In genomic region chr13:110407531-110407930, GRCh38 we compare ENCODE assay signal across 1 cellular context.
TF ChIP-seq lines count a peak whose summit lies in the region.

No MANE protein-coding gene starts in this region.

TF ChIP-seq in GM23338, 12 proteins besides CTCF, POLR2A, EP300 and RAD21 (continued from another document):
- TF ChIP-seq, protein P1, sequence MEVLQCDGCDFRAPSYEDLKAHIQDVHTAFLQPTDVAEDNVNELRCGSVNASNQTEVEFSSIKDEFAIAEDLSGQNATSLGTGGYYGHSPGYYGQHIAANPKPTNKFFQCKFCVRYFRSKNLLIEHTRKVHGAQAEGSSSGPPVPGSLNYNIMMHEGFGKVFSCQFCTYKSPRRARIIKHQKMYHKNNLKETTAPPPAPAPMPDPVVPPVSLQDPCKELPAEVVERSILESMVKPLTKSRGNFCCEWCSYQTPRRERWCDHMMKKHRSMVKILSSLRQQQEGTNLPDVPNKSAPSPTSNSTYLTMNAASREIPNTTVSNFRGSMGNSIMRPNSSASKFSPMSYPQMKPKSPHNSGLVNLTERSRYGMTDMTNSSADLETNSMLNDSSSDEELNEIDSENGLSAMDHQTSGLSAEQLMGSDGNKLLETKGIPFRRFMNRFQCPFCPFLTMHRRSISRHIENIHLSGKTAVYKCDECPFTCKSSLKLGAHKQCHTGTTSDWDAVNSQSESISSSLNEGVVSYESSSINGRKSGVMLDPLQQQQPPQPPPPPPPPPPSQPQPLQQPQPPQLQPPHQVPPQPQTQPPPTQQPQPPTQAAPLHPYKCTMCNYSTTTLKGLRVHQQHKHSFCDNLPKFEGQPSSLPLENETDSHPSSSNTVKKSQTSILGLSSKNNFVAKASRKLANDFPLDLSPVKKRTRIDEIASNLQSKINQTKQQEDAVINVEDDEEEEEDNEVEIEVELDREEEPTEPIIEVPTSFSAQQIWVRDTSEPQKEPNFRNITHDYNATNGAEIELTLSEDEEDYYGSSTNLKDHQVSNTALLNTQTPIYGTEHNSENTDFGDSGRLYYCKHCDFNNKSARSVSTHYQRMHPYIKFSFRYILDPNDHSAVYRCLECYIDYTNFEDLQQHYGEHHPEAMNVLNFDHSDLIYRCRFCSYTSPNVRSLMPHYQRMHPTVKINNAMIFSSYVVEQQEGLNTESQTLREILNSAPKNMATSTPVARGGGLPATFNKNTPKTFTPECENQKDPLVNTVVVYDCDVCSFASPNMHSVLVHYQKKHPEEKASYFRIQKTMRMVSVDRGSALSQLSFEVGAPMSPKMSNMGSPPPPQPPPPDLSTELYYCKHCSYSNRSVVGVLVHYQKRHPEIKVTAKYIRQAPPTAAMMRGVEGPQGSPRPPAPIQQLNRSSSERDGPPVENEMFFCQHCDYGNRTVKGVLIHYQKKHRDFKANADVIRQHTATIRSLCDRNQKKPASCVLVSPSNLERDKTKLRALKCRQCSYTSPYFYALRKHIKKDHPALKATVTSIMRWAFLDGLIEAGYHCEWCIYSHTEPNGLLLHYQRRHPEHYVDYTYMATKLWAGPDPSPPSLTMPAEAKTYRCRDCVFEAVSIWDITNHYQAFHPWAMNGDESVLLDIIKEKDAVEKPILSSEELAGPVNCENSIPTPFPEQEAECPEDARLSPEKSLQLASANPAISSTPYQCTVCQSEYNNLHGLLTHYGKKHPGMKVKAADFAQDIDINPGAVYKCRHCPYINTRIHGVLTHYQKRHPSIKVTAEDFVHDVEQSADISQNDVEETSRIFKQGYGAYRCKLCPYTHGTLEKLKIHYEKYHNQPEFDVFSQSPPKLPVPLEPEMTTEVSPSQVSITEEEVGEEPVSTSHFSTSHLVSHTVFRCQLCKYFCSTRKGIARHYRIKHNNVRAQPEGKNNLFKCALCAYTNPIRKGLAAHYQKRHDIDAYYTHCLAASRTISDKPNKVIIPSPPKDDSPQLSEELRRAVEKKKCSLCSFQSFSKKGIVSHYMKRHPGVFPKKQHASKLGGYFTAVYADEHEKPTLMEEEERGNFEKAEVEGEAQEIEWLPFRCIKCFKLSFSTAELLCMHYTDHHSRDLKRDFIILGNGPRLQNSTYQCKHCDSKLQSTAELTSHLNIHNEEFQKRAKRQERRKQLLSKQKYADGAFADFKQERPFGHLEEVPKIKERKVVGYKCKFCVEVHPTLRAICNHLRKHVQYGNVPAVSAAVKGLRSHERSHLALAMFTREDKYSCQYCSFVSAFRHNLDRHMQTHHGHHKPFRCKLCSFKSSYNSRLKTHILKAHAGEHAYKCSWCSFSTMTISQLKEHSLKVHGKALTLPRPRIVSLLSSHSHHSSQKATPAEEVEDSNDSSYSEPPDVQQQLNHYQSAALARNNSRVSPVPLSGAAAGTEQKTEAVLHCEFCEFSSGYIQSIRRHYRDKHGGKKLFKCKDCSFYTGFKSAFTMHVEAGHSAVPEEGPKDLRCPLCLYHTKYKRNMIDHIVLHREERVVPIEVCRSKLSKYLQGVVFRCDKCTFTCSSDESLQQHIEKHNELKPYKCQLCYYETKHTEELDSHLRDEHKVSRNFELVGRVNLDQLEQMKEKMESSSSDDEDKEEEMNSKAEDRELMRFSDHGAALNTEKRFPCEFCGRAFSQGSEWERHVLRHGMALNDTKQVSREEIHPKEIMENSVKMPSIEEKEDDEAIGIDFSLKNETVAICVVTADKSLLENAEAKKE (CRISPR knock-in tag; IDR thresholded peaks at IDR 0.05), result no peak
- no peak for TF ChIP-seq ETS1 (IDR thresholded peaks at IDR 0.05)
- no peak for TF ChIP-seq JUNB (IDR thresholded peaks at IDR 0.05; ENCODE audit: unreplicated experiment)
- TF ChIP-seq POLR2AphosphoS5 (IDR thresholded peaks at IDR 0.05; ENCODE audit: low read depth), result no peak
- no peak for TF ChIP-seq EZH2 (IDR thresholded peaks at IDR 0.05; ENCODE audit: low read depth, unreplicated experiment)
- no peak for TF ChIP-seq CREB1 (CRISPR knock-in tag; IDR thresholded peaks at IDR 0.05; ENCODE audit: low read depth)
- TF ChIP-seq NANOG (IDR thresholded peaks at IDR 0.05; ENCODE audit: borderline replicate concordance), result no peak
- no peak for TF ChIP-seq ZNF331 (CRISPR knock-in tag; IDR thresholded peaks at IDR 0.05; ENCODE audit: low read depth)
